13 cellular contexts compared by ENCODE assay signal in the genomic region with DNA sequence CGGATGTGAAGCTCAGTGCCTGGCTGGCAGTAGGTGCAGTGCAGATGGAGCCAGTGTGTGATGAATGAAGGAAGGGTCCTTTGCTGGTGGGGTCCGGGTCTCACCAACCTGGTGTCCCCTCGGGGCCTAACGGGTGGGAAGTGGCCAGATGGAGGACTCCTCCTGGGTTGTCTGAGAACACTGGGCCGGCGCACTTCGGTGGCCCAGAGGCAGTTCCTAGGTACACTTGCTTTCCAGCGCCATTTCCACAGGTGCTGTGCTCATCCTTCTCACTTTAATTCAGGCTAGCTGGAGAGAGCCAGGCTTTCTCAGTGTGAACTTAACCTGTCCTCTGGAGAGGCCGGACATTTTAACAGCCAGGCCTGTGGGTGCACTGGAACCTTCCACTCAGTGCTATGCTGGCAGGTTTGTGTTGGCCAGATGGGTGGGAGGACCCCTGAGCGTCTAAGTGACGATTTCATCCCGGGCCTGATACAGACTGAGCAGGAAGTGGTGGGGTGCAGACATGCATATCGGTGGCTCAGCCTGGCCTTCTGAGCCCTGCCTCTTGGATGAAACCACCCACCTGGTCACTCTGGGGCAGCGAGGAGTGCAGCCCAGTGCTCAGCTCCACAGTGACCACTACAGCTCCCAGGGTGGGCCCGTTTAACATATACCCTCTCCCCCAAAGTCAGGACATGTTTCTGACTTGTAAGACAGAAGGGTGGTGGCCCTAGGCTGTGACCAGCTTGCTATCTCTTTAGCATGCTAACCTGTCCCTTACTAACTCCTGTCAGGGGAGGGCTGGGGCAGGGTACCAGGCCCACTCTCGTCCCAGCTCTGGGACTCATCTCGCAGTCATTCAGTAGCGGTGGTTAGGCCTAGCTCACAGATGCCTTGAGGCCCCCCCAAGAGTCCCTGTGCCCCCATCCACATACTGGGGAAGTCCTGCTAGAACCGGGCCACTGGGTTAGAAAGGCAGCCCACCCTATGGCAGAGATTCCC. TPM values are rescaled to one million over a fixed set of nuclear protein-coding genes. Genes with fewer than 3 reads are reported as not detected.
DNase-seq lines count a peak whose midpoint lies in the region; ATAC-seq and TF ChIP-seq lines count a peak whose summit lies in the region.
"Had no signal": no experiment of that assay in that cellular context is flagged by ENCODE, and none has a peak within 500 bp of the region (broad histone marks: within the 10 kb centered on the region; RNA-seq: fewer than 3 reads in every experiment).

No MANE protein-coding gene starts in this region.

- H3K4me3 Mint-ChIP-seq in activated CD4-positive, alpha-beta T cell treated with anti-CD3 and anti-CD28 coated beads for 36 hours: no peak overlapping the region
- no peak overlapping the region for H3K4me3 Mint-ChIP-seq in activated naive CD8-positive, alpha-beta T cell
- H3K4me3 Mint-ChIP-seq: activated naive CD8-positive, alpha-beta T cell treated with anti-CD3 and anti-CD28 coated beads, Interleukin-2, amount 10 ng/mL, durations not matched to agents 7 days and 5 days had no signal

- H3K27me3 ChIP-seq in skeletal muscle satellite cell (ENCODE audit: control insufficient read depth, insufficient read depth, low read length): no peaks in the 10 kb centered on the region

- no peak for TF ChIP-seq CTCF in GM10266 (IDR thresholded peaks at IDR 0.05; ENCODE audit: control insufficient read depth, insufficient read depth, low read depth, missing control alignments)

- ATAC-seq in activated CD4-positive, alpha-beta T cell treated with anti-CD3 and anti-CD28 coated beads for 36 hours: no peak
- ATAC-seq in HG02981 (IDR thresholded peaks at IDR 0.05; ENCODE audit: unreplicated experiment): peak; percentile 58
- ATAC-seq: right cardiac atrium had no signal

- POLR2A ChIA-PET in activated CD4-positive, alpha-beta T cell treated with anti-CD3 and anti-CD28 coated beads for 36 hours (lab: Charles Lee): no interaction called here

- peaks cover 52% of the 10 kb centered on the region for H3K4me1 ChIP-seq in skeletal muscle satellite cell (ENCODE audit: control insufficient read depth, insufficient read depth, low read length)

- CTCF ChIA-PET in activated CD4-positive, alpha-beta T cell treated with anti-CD3 and anti-CD28 coated beads for 36 hours (lab: Charles Lee): no interaction called here

- H3K27ac Mint-ChIP-seq in activated CD4-positive, alpha-beta T cell treated with anti-CD3 and anti-CD28 coated beads for 36 hours: peak overlapping the region; percentile 96
- peak overlapping the region; percentile 34 for H3K27ac Mint-ChIP-seq in activated naive CD8-positive, alpha-beta T cell
- H3K27ac Mint-ChIP-seq: activated naive CD8-positive, alpha-beta T cell treated with anti-CD3 and anti-CD28 coated beads, Interleukin-2, amount 10 ng/mL, durations not matched to agents 7 days and 5 days had no signal

- H3K4me3 ChIP-seq in skeletal muscle satellite cell (ENCODE audit: low read length): no peak overlapping the region

- no peaks in the 10 kb centered on the region for H3K36me3 Mint-ChIP-seq in activated CD4-positive, alpha-beta T cell treated with anti-CD3 and anti-CD28 coated beads for 36 hours (ENCODE audit: low read depth)
- H3K36me3 Mint-ChIP-seq in activated naive CD8-positive, alpha-beta T cell: peaks cover 3% of the 10 kb centered on the region
- H3K36me3 Mint-ChIP-seq: activated naive CD8-positive, alpha-beta T cell treated with anti-CD3 and anti-CD28 coated beads, Interleukin-2, amount 10 ng/mL, durations not matched to agents 7 days and 5 days had no signal

- no peak for DNase-seq in activated CD4-positive, alpha-beta T cell treated with anti-CD3 and anti-CD28 coated beads for 36 hours
- DNase-seq in activated CD4-positive, alpha-beta T cell treated with anti-CD3 and anti-CD28 coated beads, Interleukin-2, amount 50 U/mL, for 4 hours: no peak
- no peak for DNase-seq in GM10266 (ENCODE audit: extremely low spot score)
- DNase-seq in T1000 (lab: John Stamatoyannopoulos, UW): no peak
- DNase-seq in NCI-H2171 (lab: John Stamatoyannopoulos, UW): no peak
- DNase-seq: ACHN; activated naive CD8-positive, alpha-beta T cell treated with anti-CD3 and anti-CD28 coated beads, Interleukin-2, amount 10 ng/mL, durations not matched to agents 7 days and 5 days; DMS79; NCI-H146 had no signal

- peaks cover 10% of the 10 kb centered on the region for H3K27me3 Mint-ChIP-seq in activated CD4-positive, alpha-beta T cell treated with anti-CD3 and anti-CD28 coated beads for 36 hours
- peaks cover 1% of the 10 kb centered on the region for H3K27me3 Mint-ChIP-seq in activated naive CD8-positive, alpha-beta T cell

- H3K9me3 ChIP-seq in skeletal muscle satellite cell (replicated peaks; ENCODE audit: low read length): no peaks in the 10 kb centered on the region

- peak overlapping the region; percentile 86 for H3K9ac ChIP-seq in skeletal muscle satellite cell (ENCODE audit: low read depth, low read length)

- peaks cover 30% of the 10 kb centered on the region for H3K4me1 Mint-ChIP-seq in activated CD4-positive, alpha-beta T cell treated with anti-CD3 and anti-CD28 coated beads for 36 hours
- H3K4me1 Mint-ChIP-seq in activated naive CD8-positive, alpha-beta T cell (ENCODE audit: low read depth): peaks cover 21% of the 10 kb centered on the region

- intact Hi-C loops in activated CD4-positive, alpha-beta T cell treated with anti-CD3 and anti-CD28 coated beads for 36 hours (cut with DNase I, micrococcal nuclease): loop anchor here in 1 of 2 experiments (10.0 kb wide), 1 partner anchor 345 kb away; the partner anchor contains the start of gene NINL

- H3K36me3 ChIP-seq in skeletal muscle satellite cell (ENCODE audit: insufficient read depth, low read length): no peaks in the 10 kb centered on the region

- H3K4me2 ChIP-seq in skeletal muscle satellite cell (ENCODE audit: low read length): no peak overlapping the region

- peaks cover 4% of the 10 kb centered on the region for H3K9me3 Mint-ChIP-seq in activated CD4-positive, alpha-beta T cell treated with anti-CD3 and anti-CD28 coated beads for 36 hours (ENCODE audit: low read depth)
- peaks cover 4% of the 10 kb centered on the region for H3K9me3 Mint-ChIP-seq in activated naive CD8-positive, alpha-beta T cell (ENCODE audit: low read depth)
- H3K9me3 Mint-ChIP-seq: activated naive CD8-positive, alpha-beta T cell treated with anti-CD3 and anti-CD28 coated beads, Interleukin-2, amount 10 ng/mL, durations not matched to agents 7 days and 5 days had no signal

RNA-seq across cellular contexts. Expression of gene PYGB, which starts 8.2 kb away (rescaled TPM):
- total RNA-seq in activated CD4-positive, alpha-beta T cell treated with anti-CD3 and anti-CD28 coated beads for 36 hours: 10 to 100 TPM; 18.0 to 21.1 TPM
- 414 and 533 TPM in 2 replicates for total RNA-seq in skeletal muscle satellite cell (2012; rRNA removed)

RNA-seq across cellular contexts. Expression of gene ENTPD6, which starts 44.2 kb away (rescaled TPM):
- 10 to 100 TPM; 34.3 to 41.5 TPM for total RNA-seq in activated CD4-positive, alpha-beta T cell treated with anti-CD3 and anti-CD28 coated beads for 36 hours
- total RNA-seq in skeletal muscle satellite cell (2012; rRNA removed): 75.4 and 76.6 TPM in 2 replicates
